8 cellular contexts compared by ENCODE assay signal in the genomic region with DNA sequence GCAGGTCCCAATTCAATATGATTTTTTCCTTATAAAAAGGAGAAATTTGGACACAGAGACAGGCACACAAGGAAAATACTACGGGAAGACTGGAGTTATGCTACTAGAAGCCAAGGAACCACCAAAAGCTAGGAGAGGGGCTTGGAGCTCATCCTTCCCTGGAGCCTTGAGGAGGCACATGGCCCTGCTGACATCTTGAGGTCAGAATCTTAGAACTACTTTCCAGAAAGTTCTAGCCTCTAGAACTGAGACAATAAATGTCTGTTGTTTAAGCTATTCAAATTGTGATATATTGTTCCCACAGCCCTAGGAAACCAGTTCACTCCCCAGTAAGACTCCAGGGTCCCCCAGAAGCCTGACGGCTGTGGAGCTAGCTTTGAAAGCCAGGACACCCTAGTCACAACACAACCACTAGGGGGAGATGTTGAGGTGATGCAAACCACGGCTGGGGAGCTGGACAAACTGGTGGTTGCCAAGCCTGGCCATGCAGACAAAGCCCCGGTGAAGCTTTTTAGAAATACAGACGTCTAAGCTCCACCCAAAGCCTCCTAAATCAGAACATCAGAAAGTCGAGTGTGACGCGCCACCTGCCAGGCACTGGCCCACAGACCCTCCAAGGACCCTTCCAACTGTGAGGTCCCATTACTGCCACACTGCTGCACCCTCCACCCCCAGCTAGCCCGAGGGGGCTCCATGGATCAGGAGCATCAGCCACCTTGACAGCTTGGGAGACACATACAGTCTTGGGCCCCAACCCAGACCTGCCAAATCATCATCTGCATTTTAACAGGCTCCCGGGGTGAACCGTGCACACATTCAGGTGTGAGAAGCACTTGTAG.
DNase-seq lines count a peak whose midpoint lies in the region; ATAC-seq and TF ChIP-seq lines count a peak whose summit lies in the region.

No MANE protein-coding gene starts in this region.

- POLR2A ChIA-PET in CD8-positive, alpha-beta memory T cell (lab: Charles Lee), result no interaction called here

- TF ChIP-seq EP300 in neural cell (conservative IDR thresholded peaks at IDR 0.05; ENCODE audit: poor library complexity, severe bottlenecking) (no peak), upper lobe of left lung (IDR thresholded peaks at IDR 0.05) (no peak)

- peak; percentile 78 for ATAC-seq in GM19438 (IDR thresholded peaks at IDR 0.05; ENCODE audit: low read depth, unreplicated experiment)
- ATAC-seq in activated T-cell treated with anti-CD3 and anti-CD28 coated beads, Interleukin-2, amount 50 U/mL, for 72 hours (replicated peaks in 1 of 2), result peak; percentile 62 to 71
- ATAC-seq in upper lobe of left lung (ENCODE audit: low FRiP score in 2 of 2), result peak; percentile 85 to 88

- DNase-seq in CD8-positive, alpha-beta memory T cell, result peak; percentile 6 to 48 (median 16)
- peak; percentile 88 for DNase-seq in HT-29 (ENCODE audit: low spot score)
- peak; percentile 49 to 69 for DNase-seq in activated T-cell treated with anti-CD3 and anti-CD28 coated beads, Interleukin-2, amount 50 U/mL, for 72 hours
- DNase-seq in fibroblast of the aortic adventitia (ENCODE audit: low read depth), result peak; percentile 76
- peak in 1 of 2 donors; percentile 66 for DNase-seq in upper lobe of left lung

- no peak overlapping the region for H3K27ac ChIP-seq in CD8-positive, alpha-beta memory T cell (ENCODE audit: low read depth, low read length)
- H3K27ac ChIP-seq in OCI-LY1 (ENCODE audit: low read depth, low read length, poor library complexity, severe bottlenecking), result no peak overlapping the region
- H3K27ac ChIP-seq in neural cell (ENCODE audit: low read length), result no peak overlapping the region
- peak overlapping the region in 1 of 4 donors; percentile 7 for H3K27ac ChIP-seq in upper lobe of left lung

- peaks cover 0 to 15% (median 0%) of the 10 kb centered on the region in 3 donors for H3K36me3 Mint-ChIP-seq in CD8-positive, alpha-beta memory T cell
- no peaks in the 10 kb centered on the region for H3K36me3 Mint-ChIP-seq in activated T-cell treated with anti-CD3 and anti-CD28 coated beads, Interleukin-2, amount 50 U/mL, for 72 hours (ENCODE audit: insufficient read depth in 2 of 2)

- H3K4me1 ChIP-seq in CD8-positive, alpha-beta memory T cell (ENCODE audit: insufficient read depth, low read length), result no peaks in the 10 kb centered on the region
- H3K4me1 ChIP-seq in OCI-LY1 (ENCODE audit: insufficient read depth, low read length, severe bottlenecking), result no peaks in the 10 kb centered on the region
- H3K4me1 ChIP-seq in upper lobe of left lung, result peaks cover 7 to 45% (median 12%) of the 10 kb centered on the region in 4 donors

- peaks cover 0 to 12% (median 0%) of the 10 kb centered on the region in 5 donors for H3K9me3 Mint-ChIP-seq in CD8-positive, alpha-beta memory T cell
- H3K9me3 Mint-ChIP-seq in activated T-cell treated with anti-CD3 and anti-CD28 coated beads, Interleukin-2, amount 50 U/mL, for 72 hours, result no peaks in the 10 kb centered on the region

- H4K20me1 ChIP-seq in OCI-LY1 (ENCODE audit: insufficient read depth, low read length), result no peaks in the 10 kb centered on the region
- H4K20me1 ChIP-seq in neural cell (ENCODE audit: insufficient read depth), result no peaks in the 10 kb centered on the region

- 35 to 50% methylated on average over 7 to 11 of the region's 11 CpGs for WGBS in upper lobe of left lung, 2 donors

- H3K4me2 ChIP-seq in OCI-LY1 (ENCODE audit: low read length) (no peak overlapping the region), neural cell (ENCODE audit: low read length) (no peak overlapping the region)

- TF ChIP-seq RAD21 in neural cell (conservative IDR thresholded peaks at IDR 0.05), result no peak

- no peaks in the 10 kb centered on the region for H3K9me3 ChIP-seq in CD8-positive, alpha-beta memory T cell (ENCODE audit: low read length)
- H3K9me3 ChIP-seq in OCI-LY1 (ENCODE audit: low read length) (no peaks in the 10 kb centered on the region), neural cell (ENCODE audit: low read length) (no peaks in the 10 kb centered on the region), upper lobe of left lung (no peaks in the 10 kb centered on the region)

- H3K4me1 Mint-ChIP-seq in CD8-positive, alpha-beta memory T cell, result peaks cover 1 to 18% (median 10%) of the 10 kb centered on the region in 3 donors
- H3K4me1 Mint-ChIP-seq in activated T-cell treated with anti-CD3 and anti-CD28 coated beads, Interleukin-2, amount 50 U/mL, for 72 hours (ENCODE audit: low read depth), result peaks cover 5% of the 10 kb centered on the region

- peak; percentile 86 for TF ChIP-seq CTCF in OCI-LY1 (IDR thresholded peaks at IDR 0.05; ENCODE audit: low read length)
- peak; percentile 85 for TF ChIP-seq CTCF in fibroblast of the aortic adventitia (IDR thresholded peaks at IDR 0.05; ENCODE audit: insufficient read depth, low read length)
- peak; percentile 18 for TF ChIP-seq CTCF in neural cell (IDR thresholded peaks at IDR 0.05; ENCODE audit: poor library complexity, severe bottlenecking)
- TF ChIP-seq CTCF in upper lobe of left lung (IDR thresholded peaks at IDR 0.05), result peak; percentile 62 to 82 (median 74)

- H3K4me3 Mint-ChIP-seq in CD8-positive, alpha-beta memory T cell, result no peak overlapping the region
- H3K4me3 Mint-ChIP-seq in activated T-cell treated with anti-CD3 and anti-CD28 coated beads, Interleukin-2, amount 50 U/mL, for 72 hours, result no peak overlapping the region

- no peak overlapping the region for H3K4me3 ChIP-seq in CD8-positive, alpha-beta memory T cell (ENCODE audit: low read length)
- H3K4me3 ChIP-seq in OCI-LY1 (ENCODE audit: low read depth, low read length, poor library complexity, severe bottlenecking) (no peak overlapping the region), fibroblast of the aortic adventitia (ENCODE audit: low read depth, low read length) (no peak overlapping the region), neural cell (ENCODE audit: low read length) (no peak overlapping the region), upper lobe of left lung (no peak overlapping the region)

- H3K27me3 Mint-ChIP-seq in CD8-positive, alpha-beta memory T cell, result no peaks in the 10 kb centered on the region
- H3K27me3 Mint-ChIP-seq in activated T-cell treated with anti-CD3 and anti-CD28 coated beads, Interleukin-2, amount 50 U/mL, for 72 hours (ENCODE audit: low read depth), result no peaks in the 10 kb centered on the region

- H3F3A ChIP-seq in OCI-LY1 (ENCODE audit: insufficient read depth, low read length), result no peaks in the 10 kb centered on the region
- H3F3A ChIP-seq in neural cell (ENCODE audit: insufficient read depth, low read length, poor library complexity, severe bottlenecking), result no peaks in the 10 kb centered on the region

- peak overlapping the region in 1 of 8 donors; percentile 21 for H3K27ac Mint-ChIP-seq in CD8-positive, alpha-beta memory T cell
- no peak overlapping the region for H3K27ac Mint-ChIP-seq in activated T-cell treated with anti-CD3 and anti-CD28 coated beads, Interleukin-2, amount 50 U/mL, for 72 hours

- H2AFZ ChIP-seq in OCI-LY1 (ENCODE audit: low read length) (no peak overlapping the region), neural cell (ENCODE audit: low read depth, low read length) (no peak overlapping the region)

- no peaks in the 10 kb centered on the region for H3K79me2 ChIP-seq in OCI-LY1 (ENCODE audit: insufficient read depth, low read length)
- H3K79me2 ChIP-seq in neural cell (replicated peaks; ENCODE audit: insufficient read depth, low read length), result no peaks in the 10 kb centered on the region

- no peak for TF ChIP-seq POLR2A in upper lobe of left lung (IDR thresholded peaks at IDR 0.05)

- H3K27me3 ChIP-seq in CD8-positive, alpha-beta memory T cell (ENCODE audit: insufficient read depth, low read length, poor library complexity, severe bottlenecking), result no peaks in the 10 kb centered on the region
- H3K27me3 ChIP-seq in OCI-LY1 (ENCODE audit: insufficient read depth, low read length) (no peaks in the 10 kb centered on the region), neural cell (ENCODE audit: insufficient read depth, low read depth, low read length) (no peaks in the 10 kb centered on the region), upper lobe of left lung (no peaks in the 10 kb centered on the region)

- H3K9me2 ChIP-seq in OCI-LY1 (ENCODE audit: low read depth, low read length) (no peaks in the 10 kb centered on the region), neural cell (ENCODE audit: insufficient read depth, low read length) (no peaks in the 10 kb centered on the region)

- no peaks in the 10 kb centered on the region for H3K36me3 ChIP-seq in CD8-positive, alpha-beta memory T cell (ENCODE audit: insufficient read depth, low read length)
- H3K36me3 ChIP-seq in OCI-LY1 (ENCODE audit: insufficient read depth, low read length), result no peaks in the 10 kb centered on the region
- H3K36me3 ChIP-seq in neural cell (ENCODE audit: insufficient read depth, low read length), result no peaks in the 10 kb centered on the region
- H3K36me3 ChIP-seq in upper lobe of left lung, result no peaks in the 10 kb centered on the region

- H3K9ac ChIP-seq in OCI-LY1 (ENCODE audit: low read length) (no peak overlapping the region), neural cell (ENCODE audit: low read length) (no peak overlapping the region)

- CTCF ChIA-PET in CD8-positive, alpha-beta memory T cell (lab: Charles Lee), result interaction anchor here (0.5 to 1.8 kb wide), 11 partner anchors 9 to 429 kb away, joined by 3 to 12 read pairs (median 4); no protein-coding TSS in a partner anchor

TF ChIP-seq in neural cell, 6 proteins besides CTCF, POLR2A, EP300 and RAD21 (continues in another document):
- TF ChIP-seq, protein P1, sequence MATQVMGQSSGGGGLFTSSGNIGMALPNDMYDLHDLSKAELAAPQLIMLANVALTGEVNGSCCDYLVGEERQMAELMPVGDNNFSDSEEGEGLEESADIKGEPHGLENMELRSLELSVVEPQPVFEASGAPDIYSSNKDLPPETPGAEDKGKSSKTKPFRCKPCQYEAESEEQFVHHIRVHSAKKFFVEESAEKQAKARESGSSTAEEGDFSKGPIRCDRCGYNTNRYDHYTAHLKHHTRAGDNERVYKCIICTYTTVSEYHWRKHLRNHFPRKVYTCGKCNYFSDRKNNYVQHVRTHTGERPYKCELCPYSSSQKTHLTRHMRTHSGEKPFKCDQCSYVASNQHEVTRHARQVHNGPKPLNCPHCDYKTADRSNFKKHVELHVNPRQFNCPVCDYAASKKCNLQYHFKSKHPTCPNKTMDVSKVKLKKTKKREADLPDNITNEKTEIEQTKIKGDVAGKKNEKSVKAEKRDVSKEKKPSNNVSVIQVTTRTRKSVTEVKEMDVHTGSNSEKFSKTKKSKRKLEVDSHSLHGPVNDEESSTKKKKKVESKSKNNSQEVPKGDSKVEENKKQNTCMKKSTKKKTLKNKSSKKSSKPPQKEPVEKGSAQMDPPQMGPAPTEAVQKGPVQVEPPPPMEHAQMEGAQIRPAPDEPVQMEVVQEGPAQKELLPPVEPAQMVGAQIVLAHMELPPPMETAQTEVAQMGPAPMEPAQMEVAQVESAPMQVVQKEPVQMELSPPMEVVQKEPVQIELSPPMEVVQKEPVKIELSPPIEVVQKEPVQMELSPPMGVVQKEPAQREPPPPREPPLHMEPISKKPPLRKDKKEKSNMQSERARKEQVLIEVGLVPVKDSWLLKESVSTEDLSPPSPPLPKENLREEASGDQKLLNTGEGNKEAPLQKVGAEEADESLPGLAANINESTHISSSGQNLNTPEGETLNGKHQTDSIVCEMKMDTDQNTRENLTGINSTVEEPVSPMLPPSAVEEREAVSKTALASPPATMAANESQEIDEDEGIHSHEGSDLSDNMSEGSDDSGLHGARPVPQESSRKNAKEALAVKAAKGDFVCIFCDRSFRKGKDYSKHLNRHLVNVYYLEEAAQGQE (IDR thresholded peaks at IDR 0.05; ENCODE audit: borderline replicate concordance), result no peak

Comparison
In these comparisons a context has a peak if more than half of its experiments do, and no peak if none do; other contexts are left out.
1. CTCF ChIP-seq: peak in every context shown above with its lines; median percentile 86 in OCI-LY1; 85 in fibroblast of the aortic adventitia; 74 in upper lobe of left lung; 18 in neural cell.